In genomic region chr6:76682842-76683241, GRCh38 we compare ENCODE assay signal across 10 cellular contexts.
A peak's percentile ranks its signal among the peaks of the same experiment; 100 is the strongest.
DNase-seq lines count a peak whose midpoint lies in the region; ATAC-seq and TF ChIP-seq lines count a peak whose summit lies in the region.
"Had no signal": no experiment of that assay in that cellular context is flagged by ENCODE, and none has a peak within 500 bp of the region (broad histone marks: within the 10 kb centered on the region; RNA-seq: fewer than 3 reads in every experiment).

No MANE protein-coding gene starts in this region.

- no peaks in the 10 kb centered on the region for H3F3A ChIP-seq in Loucy (ENCODE audit: low read depth)

- H4K20me1 ChIP-seq in Loucy (ENCODE audit: insufficient read depth, low read length, poor library complexity, severe bottlenecking): no peaks in the 10 kb centered on the region

- no peak overlapping the region for H3K9ac ChIP-seq in Loucy (ENCODE audit: low read depth, low read length, poor library complexity, severe bottlenecking)
- H3K9ac ChIP-seq in colonic mucosa (ENCODE audit: low read depth in 2 of 2, low read length in 2 of 2): no peak overlapping the region

- no peaks in the 10 kb centered on the region for H3K27me3 ChIP-seq in heart left ventricle
- H3K27me3 ChIP-seq in Loucy (ENCODE audit: insufficient read depth, low read length, poor library complexity, severe bottlenecking): no peaks in the 10 kb centered on the region
- H3K27me3 ChIP-seq in colonic mucosa: no peaks in the 10 kb centered on the region
- no peaks in the 10 kb centered on the region for H3K27me3 ChIP-seq in transverse colon
- no peaks in the 10 kb centered on the region for H3K27me3 ChIP-seq in spleen (replicated peaks in 1 of 7)

- no peak overlapping the region for H3K4me2 ChIP-seq in Loucy (ENCODE audit: low read depth, low read length, poor library complexity, severe bottlenecking)

- DNase-seq in heart left ventricle (no peak), left cardiac atrium (no peak), colonic mucosa (no peak), transverse colon (no peak), NCI-H1417 treated with DMSO at 0.1 percent for 48 hours (lab: John Stamatoyannopoulos, UW) (no peak), spleen (no peak)
- DNase-seq in effector CD8-positive, alpha-beta T cell (lab: John Stamatoyannopoulos, UW): no peak
- DNase-seq: anterior cingulate cortex, GDM1 had no signal

- in situ Hi-C loops in transverse colon (cut with MboI; ENCODE audit: low pct_ligation_motif_present in 1 of 4, low pct_unique_long_range_greater_than_20kb in 1 of 4, low sequenced_read_pairs in 3 of 4): loop anchor here in 2 of 4 donors (25.0 kb wide), 1 partner anchor 179 kb away; no protein-coding TSS in a partner anchor

- H3K4me1 ChIP-seq in heart left ventricle (no peaks in the 10 kb centered on the region), Loucy (ENCODE audit: insufficient read depth, low read length, poor library complexity, severe bottlenecking) (no peaks in the 10 kb centered on the region), colonic mucosa (no peaks in the 10 kb centered on the region), transverse colon (no peaks in the 10 kb centered on the region), spleen (no peaks in the 10 kb centered on the region)

- H3K9me3 ChIP-seq in heart left ventricle (no peaks in the 10 kb centered on the region), Loucy (ENCODE audit: insufficient read depth, low read depth, low read length) (no peaks in the 10 kb centered on the region), colonic mucosa (no peaks in the 10 kb centered on the region), transverse colon (no peaks in the 10 kb centered on the region), spleen (peaks cover 0 to 6% (median 0%) of the 10 kb centered on the region in 8 donors)

- H3K36me3 ChIP-seq in heart left ventricle: no peaks in the 10 kb centered on the region
- no peaks in the 10 kb centered on the region for H3K36me3 ChIP-seq in Loucy (ENCODE audit: insufficient read depth, low read length)
- H3K36me3 ChIP-seq in colonic mucosa: no peaks in the 10 kb centered on the region
- H3K36me3 ChIP-seq in transverse colon: no peaks in the 10 kb centered on the region
- H3K36me3 ChIP-seq in spleen: no peaks in the 10 kb centered on the region

- H2AFZ ChIP-seq in Loucy (ENCODE audit: low read length): no peak overlapping the region

- 39 to 46% (median 44%) methylated on average over 1 of the region's 1 CpG for WGBS in heart left ventricle, 4 donors
- WGBS in transverse colon (ENCODE audit: low coverage in 1 of 2), 2 donors: 0 to 15% methylated on average over 1 of the region's 1 CpG
- WGBS in spleen, 5 donors: 11 to 35% (median 22%) methylated on average over 1 of the region's 1 CpG

- H3K27ac ChIP-seq in heart left ventricle (no peak overlapping the region), colonic mucosa (no peak overlapping the region), transverse colon (no peak overlapping the region), spleen (no peak overlapping the region)

- H3K4me3 ChIP-seq in heart left ventricle: no peak overlapping the region
- H3K4me3 ChIP-seq in Loucy (ENCODE audit: low read length, poor library complexity, severe bottlenecking): no peak overlapping the region
- no peak overlapping the region for H3K4me3 ChIP-seq in colonic mucosa
- no peak overlapping the region for H3K4me3 ChIP-seq in transverse colon
- no peak overlapping the region for H3K4me3 ChIP-seq in spleen

- TF ChIP-seq POLR2A in heart left ventricle (IDR thresholded peaks at IDR 0.05): no peak
- no peak for TF ChIP-seq POLR2A in transverse colon (IDR thresholded peaks at IDR 0.05)
- TF ChIP-seq POLR2A in spleen (IDR thresholded peaks at IDR 0.05): no peak

- intact Hi-C loops in heart left ventricle (cut with DNase I) (loop anchor here in 9 of 10 donors (5.0 to 10.0 kb wide), 6 partner anchors 182 to 774 kb away; no protein-coding TSS in a partner anchor), left cardiac atrium (cut with DNase I) (loop anchor here in 1 of 2 donors (10.0 kb wide), 1 partner anchor 192 kb away; no protein-coding TSS in a partner anchor), colonic mucosa (cut with DNase I) (no loop called here), transverse colon (cut with DNase I; ENCODE audit: low total_unique reads) (no loop called here), spleen (cut with DNase I; ENCODE audit: low total_unique reads) (no loop called here)

- TF ChIP-seq CTCF in heart left ventricle (IDR thresholded peaks at IDR 0.05) (peak in 11 of 12 donors; percentile 23 to 54 (median 41)), Loucy (conservative IDR thresholded peaks at IDR 0.05; ENCODE audit: low read length) (peak; percentile 51), colonic mucosa (IDR thresholded peaks at IDR 0.05) (peak; percentile 39), transverse colon (IDR thresholded peaks at IDR 0.05) (peak; percentile 18 to 39 (median 34)), spleen (IDR thresholded peaks at IDR 0.05 in 8 of 11, conservative IDR thresholded peaks at IDR 0.05 in 3 of 11) (peak in 2 of 11 experiments; percentile 18 to 33)

- no peaks in the 10 kb centered on the region for H3K79me2 ChIP-seq in Loucy (ENCODE audit: insufficient read depth, low read length)

- no peak for TF ChIP-seq EP300 in transverse colon (IDR thresholded peaks at IDR 0.05; ENCODE audit: low read depth)

- ATAC-seq in heart left ventricle (no peak), left cardiac atrium (no peak)

- no peaks in the 10 kb centered on the region for H3K9me2 ChIP-seq in Loucy (replicated peaks; ENCODE audit: low read depth, low read length)

Comparison
In these comparisons a context has a peak if more than half of its experiments do, and no peak if none do; other contexts are left out.
1. intact Hi-C loops: an anchor here in heart left ventricle (5.0 to 10.0 kb wide); none called in colonic mucosa, transverse colon and spleen.